Comparison of ENCODE assay signal across 1 cellular context in the genomic region with DNA sequence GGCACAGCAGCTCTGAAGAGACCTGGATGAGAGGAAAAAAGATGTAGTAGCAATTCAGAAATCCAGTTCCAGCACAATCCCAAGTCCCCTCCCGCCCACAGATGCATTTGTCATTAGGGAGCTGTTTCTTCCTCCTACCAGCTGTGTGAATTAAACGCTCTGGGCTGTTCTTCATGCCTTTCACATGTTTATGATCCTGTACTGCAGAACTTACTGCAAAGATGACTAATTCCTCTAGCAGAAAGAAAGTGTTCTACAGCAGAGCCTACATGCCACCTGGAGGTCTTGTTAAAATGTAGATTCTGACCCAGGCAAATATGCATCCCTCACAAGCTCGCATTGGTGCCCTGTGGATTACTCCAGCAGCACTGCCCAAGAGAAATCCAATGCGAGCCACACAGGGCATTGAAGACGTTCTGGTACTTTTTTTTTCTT.
TF ChIP-seq lines count a peak whose summit lies in the region.

No MANE protein-coding gene starts in this region.

TF ChIP-seq in H1, 55 proteins besides CTCF, POLR2A, EP300 and RAD21:
- TF ChIP-seq RXRA (IDR thresholded peaks at IDR 0.05; ENCODE audit: insufficient read depth, low read depth, low read length) (no peak), CEBPB (IDR thresholded peaks at IDR 0.05; ENCODE audit: low read depth, low read length) (no peak), SIRT6 (IDR thresholded peaks at IDR 0.05; ENCODE audit: low read length) (no peak)
